ENCODE assay signal across 21 cellular contexts in the genomic region with DNA sequence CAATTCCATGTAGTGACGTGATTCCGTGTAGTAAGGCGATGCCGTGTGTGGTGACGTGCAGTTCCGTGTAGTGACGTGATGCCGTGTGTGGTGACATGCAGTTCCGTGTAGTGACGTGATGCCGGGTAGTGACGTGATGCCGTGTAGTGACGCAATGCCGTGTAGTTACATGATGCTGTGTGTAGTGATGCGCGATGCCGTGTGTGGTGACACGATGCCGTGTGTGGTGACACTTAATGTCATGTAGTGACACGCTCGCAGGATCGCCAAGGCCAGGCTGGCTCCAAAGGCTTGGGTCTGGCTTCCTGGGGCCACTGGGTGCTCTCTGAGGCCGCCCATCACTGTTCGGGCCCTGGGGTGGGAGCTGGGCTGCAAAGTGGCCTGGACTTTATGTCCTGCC. TPM values are rescaled to one million over a fixed set of nuclear protein-coding genes. Genes with fewer than 3 reads are reported as not detected.
DNase-seq lines count a peak whose midpoint lies in the region; ATAC-seq and TF ChIP-seq lines count a peak whose summit lies in the region.
"Had no signal": no experiment of that assay in that cellular context is flagged by ENCODE, and none has a peak within 500 bp of the region (broad histone marks: within the 10 kb centered on the region; RNA-seq: fewer than 3 reads in every experiment).

No MANE protein-coding gene starts in this region.

- ATAC-seq in left ventricle myocardium superior (no peak), HG03460 (IDR thresholded peaks at IDR 0.05; ENCODE audit: unreplicated experiment) (no peak)
- ATAC-seq: activated CD4-positive, CD25-positive, alpha-beta regulatory T cell treated with anti-CD3 and anti-CD28 coated beads, Interleukin-2, amount 50 U/mL, for 24 hours had no signal

- peak overlapping the region; percentile 33 for H4K8ac ChIP-seq in neuronal stem cell (ENCODE audit: low read depth, low read length)

- POLR2A ChIA-PET in Caco-2 (lab: Charles Lee): no interaction called here

- CTCF ChIA-PET in Caco-2 (lab: Charles Lee): interaction anchor here (1.7 kb wide), 1 partner anchor 12 kb away, joined by 6 read pairs; no protein-coding TSS in a partner anchor

- no peaks in the 10 kb centered on the region for H3K27me3 ChIP-seq in Caco-2 (replicated peaks; ENCODE audit: control insufficient read depth, insufficient read depth, low read length)
- no peaks in the 10 kb centered on the region for H3K27me3 ChIP-seq in ascending aorta
- peaks cover 0 to 41% (median 0%) of the 10 kb centered on the region in 3 experiments for H3K27me3 ChIP-seq in neuronal stem cell (ENCODE audit: control insufficient read depth in 3 of 3, insufficient read depth in 3 of 3, low read depth in 1 of 3, low read length in 3 of 3)
- H3K27me3 ChIP-seq: upper lobe of left lung had no signal

- peak overlapping the region; percentile 92 for H2BK15ac ChIP-seq in neuronal stem cell (ENCODE audit: low read length)

- H2AFZ ChIP-seq in neuronal stem cell (ENCODE audit: low read length): no peak overlapping the region

- peak overlapping the region; percentile 77 for H3K9ac ChIP-seq in neuronal stem cell (ENCODE audit: low read depth, low read length, poor library complexity)

- no peak for TF ChIP-seq CTCF in Caco-2 (IDR thresholded peaks at IDR 0.05; ENCODE audit: insufficient read depth in 1 of 2, low read depth in 1 of 2, low read length in 1 of 2, severe bottlenecking in 1 of 2, unreplicated experiment in 1 of 2)
- no peak for TF ChIP-seq CTCF in ascending aorta (IDR thresholded peaks at IDR 0.05)
- no peak for TF ChIP-seq CTCF in HFFc6 (IDR thresholded peaks at IDR 0.05)

- no peak overlapping the region for H2AK5ac ChIP-seq in neuronal stem cell (ENCODE audit: low read depth, low read length)

- H3K36me3 Mint-ChIP-seq in Caco-2 (ENCODE audit: insufficient read depth, unreplicated experiment) (peaks cover 55% of the 10 kb centered on the region), HFFc6 (ENCODE audit: low read depth) (peaks cover 4% of the 10 kb centered on the region; the same call in 1 of the 2 replicates)

- H3K23ac ChIP-seq in neuronal stem cell (ENCODE audit: low read depth, low read length, poor library complexity): peak overlapping the region; percentile 96

- H3K4me1 ChIP-seq in Caco-2 (peaks cover 26% of the 10 kb centered on the region), ascending aorta (peaks cover 6 to 57% of the 10 kb centered on the region in 2 donors), neuronal stem cell (ENCODE audit: control insufficient read depth in 2 of 2, insufficient read depth in 1 of 2, low read depth in 1 of 2, low read length in 2 of 2) (peaks cover 10 to 15% of the 10 kb centered on the region in 2 donors)

- H3K27me3 Mint-ChIP-seq in Caco-2 (ENCODE audit: insufficient read depth, unreplicated experiment) (no peaks in the 10 kb centered on the region), HFFc6 (ENCODE audit: insufficient read depth) (peaks cover 2% of the 10 kb centered on the region)
- H3K27me3 Mint-ChIP-seq: activated CD4-positive, alpha-beta memory T cell treated with anti-CD3 and anti-CD28 coated beads, Interleukin-2, amount 10 ng/mL, durations not matched to agents 7 days and 5 days; stimulated activated naive CD8-positive, alpha-beta T cell treated with anti-CD3 and anti-CD28 coated beads, Interleukin-15, Interleukin-2, amounts not matched to agents 100 ng/mL and 50 ng/mL, for 24 hours had no signal

- H3K4me1 Mint-ChIP-seq in Caco-2 (ENCODE audit: low read depth, unreplicated experiment) (peaks cover 19% of the 10 kb centered on the region), HFFc6 (ENCODE audit: low read depth) (no peaks in the 10 kb centered on the region)
- H3K4me1 Mint-ChIP-seq: activated CD4-positive, alpha-beta memory T cell treated with anti-CD3 and anti-CD28 coated beads, Interleukin-2, amount 10 ng/mL, durations not matched to agents 7 days and 5 days had no signal

- H3K36me3 ChIP-seq in Caco-2 (ENCODE audit: control insufficient read depth, insufficient read depth, low read length): no peaks in the 10 kb centered on the region
- no peaks in the 10 kb centered on the region for H3K36me3 ChIP-seq in ascending aorta
- H3K36me3 ChIP-seq in neuronal stem cell (replicated peaks in 1 of 2; ENCODE audit: control insufficient read depth in 2 of 2, insufficient read depth in 2 of 2, low read length in 2 of 2): peaks cover 0 to 6% of the 10 kb centered on the region in 2 donors
- H3K36me3 ChIP-seq: upper lobe of left lung had no signal

- H3K27ac Mint-ChIP-seq in Caco-2 (ENCODE audit: unreplicated experiment) (peak overlapping the region; percentile 48), HFFc6 (no peak overlapping the region; the same call in 1 of the 2 replicates)
- H3K27ac Mint-ChIP-seq: activated CD4-positive, alpha-beta memory T cell treated with anti-CD3 and anti-CD28 coated beads, Interleukin-2, amount 10 ng/mL, durations not matched to agents 7 days and 5 days; stimulated activated naive CD8-positive, alpha-beta T cell treated with anti-CD3 and anti-CD28 coated beads, Interleukin-15, Interleukin-2, amounts not matched to agents 100 ng/mL and 50 ng/mL, for 24 hours had no signal

- peak overlapping the region; percentile 90 for H3K18ac ChIP-seq in neuronal stem cell (ENCODE audit: low read length)

- peak overlapping the region; percentile 99 for H3K4ac ChIP-seq in neuronal stem cell (ENCODE audit: low read length)

- H3K4me3 Mint-ChIP-seq in Caco-2 (ENCODE audit: unreplicated experiment) (no peak overlapping the region), HFFc6 (no peak overlapping the region)
- H3K4me3 Mint-ChIP-seq: activated CD4-positive, alpha-beta memory T cell treated with anti-CD3 and anti-CD28 coated beads, Interleukin-2, amount 10 ng/mL, durations not matched to agents 7 days and 5 days; stimulated activated naive CD8-positive, alpha-beta T cell treated with anti-CD3 and anti-CD28 coated beads, Interleukin-15, Interleukin-2, amounts not matched to agents 100 ng/mL and 50 ng/mL, for 24 hours had no signal

- BruUV-seq in Caco-2 (replicated peaks; lab: Mats Ljungman, UMichigan): no TSS peak

- DNase-seq in Caco-2: no peak
- peak in 1 of 2 donors; percentile 63 for DNase-seq in ascending aorta (ENCODE audit: low spot score in 2 of 2)
- peak; percentile 28 for DNase-seq in left ventricle myocardium superior
- DNase-seq in neuronal stem cell (ENCODE audit: low spot score): no peak
- no peak for DNase-seq in SW 1271 (lab: John Stamatoyannopoulos, UW)
- DNase-seq in HFFc6: no peak
- no peak for DNase-seq in NK-92 treated with Interleukin-12 subunit alpha and Interleukin-12 subunit beta, amount 100 ng/mL, for 24 hours (lab: John Stamatoyannopoulos, UW)
- DNase-seq: activated CD4-positive, alpha-beta memory T cell treated with anti-CD3 and anti-CD28 coated beads, Interleukin-2, amount 10 ng/mL, durations not matched to agents 7 days and 5 days; activated gamma-delta T cell; activated T-cell treated with anti-CD3 and anti-CD28 coated beads for 4 hours; central memory CD4-positive, alpha-beta T cell; DMS79; hypothalamus; NCI-H2081 treated with DMSO at 0.1 percent for 48 hours; NCI-H510A treated with DMSO at 0.1 percent for 48 hours; occipital lobe; stimulated activated CD4-positive, alpha-beta T cell treated with anti-CD3 and anti-CD28 coated beads, Interleukin-12 subunit alpha, Interleukin-12 subunit beta, amount 100 ng/mL, for 4 hours had no signal

- H3K79me1 ChIP-seq in neuronal stem cell (ENCODE audit: low read depth, low read length): peaks cover 34% of the 10 kb centered on the region

- H3K27ac ChIP-seq in ascending aorta: peak overlapping the region; percentile 65 to 97
- H3K27ac ChIP-seq in neuronal stem cell (replicated peaks; ENCODE audit: low read length): no peak overlapping the region
- H3K27ac ChIP-seq: upper lobe of left lung had no signal

- no peak overlapping the region for H3K4me3 ChIP-seq in Caco-2 (ENCODE audit: low read depth, low read length)
- H3K4me3 ChIP-seq in ascending aorta: peak overlapping the region in 1 of 2 donors; percentile 53
- peak overlapping the region in 1 of 2 donors; percentile 49 for H3K4me3 ChIP-seq in neuronal stem cell (ENCODE audit: low read length in 2 of 2)
- H3K4me3 ChIP-seq: upper lobe of left lung had no signal

- H3K9me3 Mint-ChIP-seq in Caco-2 (ENCODE audit: unreplicated experiment): no peaks in the 10 kb centered on the region
- no peaks in the 10 kb centered on the region for H3K9me3 Mint-ChIP-seq in HFFc6
- H3K9me3 Mint-ChIP-seq: activated CD4-positive, alpha-beta memory T cell treated with anti-CD3 and anti-CD28 coated beads, Interleukin-2, amount 10 ng/mL, durations not matched to agents 7 days and 5 days; stimulated activated naive CD8-positive, alpha-beta T cell treated with anti-CD3 and anti-CD28 coated beads, Interleukin-15, Interleukin-2, amounts not matched to agents 100 ng/mL and 50 ng/mL, for 24 hours had no signal

- peak overlapping the region; percentile 88 for H2BK12ac ChIP-seq in neuronal stem cell (ENCODE audit: low read length)

- intact Hi-C loops in Caco-2 (cut with micrococcal nuclease; ENCODE audit: unreplicated experiment) (no loop called here), ascending aorta (cut with DNase I) (no loop called here), left ventricle myocardium superior (cut with micrococcal nuclease) (no loop called here)

- H3K9me3 ChIP-seq in Caco-2 (no peaks in the 10 kb centered on the region), ascending aorta (no peaks in the 10 kb centered on the region), neuronal stem cell (replicated peaks in 1 of 2; ENCODE audit: control insufficient read depth in 2 of 2, insufficient read depth in 1 of 2, low read depth in 1 of 2, low read length in 2 of 2) (peaks cover 0 to 2% of the 10 kb centered on the region in 2 donors)
- H3K9me3 ChIP-seq: upper lobe of left lung had no signal

- no CpG with 5 or more reads among the region's 25 CpGs for WGBS in neuronal stem cell (ENCODE audit: extremely low coverage in 2 of 2, insufficient read length in 2 of 2, insufficient replicate concordance in 1 of 2), 2 donors

- H4K91ac ChIP-seq in neuronal stem cell (ENCODE audit: low read depth, low read length, poor library complexity): peak overlapping the region; percentile 22

- no peak overlapping the region for H3K4me2 ChIP-seq in neuronal stem cell (ENCODE audit: insufficient read depth, low read length, poor library complexity, severe bottlenecking)

- H2BK120ac ChIP-seq in neuronal stem cell (ENCODE audit: low read depth, low read length): no peak overlapping the region

- peak overlapping the region; percentile 89 for H3K14ac ChIP-seq in neuronal stem cell (ENCODE audit: low read length)

- H2BK5ac ChIP-seq in neuronal stem cell (ENCODE audit: low read length): no peak overlapping the region

RNA-seq across cellular contexts. Expression of a gene that starts 14.2 kb away (rescaled TPM):
- 160 and 170 TPM in 2 replicates for total RNA-seq in Caco-2 (2022)
- total RNA-seq in ascending aorta: 699 TPM
- total RNA-seq in left ventricle myocardium superior: 52.4 TPM
- 42.5 TPM for polyA plus RNA-seq in neuronal stem cell (2013, experiment 1 of 2)
- polyA plus RNA-seq in neuronal stem cell (2013, experiment 2 of 2): 42.1 TPM
- 10 to 100 TPM; 39.8 to 93.5 (median 86.8) TPM for total RNA-seq in HFFc6 (2021; fragmentation: NEBNext Ultra II Directional; extraction: Animal tissue kit (Norgen Biotek cat#: 25700))
